Comparison of ENCODE assay signal across 1 cellular context in the genomic region with DNA sequence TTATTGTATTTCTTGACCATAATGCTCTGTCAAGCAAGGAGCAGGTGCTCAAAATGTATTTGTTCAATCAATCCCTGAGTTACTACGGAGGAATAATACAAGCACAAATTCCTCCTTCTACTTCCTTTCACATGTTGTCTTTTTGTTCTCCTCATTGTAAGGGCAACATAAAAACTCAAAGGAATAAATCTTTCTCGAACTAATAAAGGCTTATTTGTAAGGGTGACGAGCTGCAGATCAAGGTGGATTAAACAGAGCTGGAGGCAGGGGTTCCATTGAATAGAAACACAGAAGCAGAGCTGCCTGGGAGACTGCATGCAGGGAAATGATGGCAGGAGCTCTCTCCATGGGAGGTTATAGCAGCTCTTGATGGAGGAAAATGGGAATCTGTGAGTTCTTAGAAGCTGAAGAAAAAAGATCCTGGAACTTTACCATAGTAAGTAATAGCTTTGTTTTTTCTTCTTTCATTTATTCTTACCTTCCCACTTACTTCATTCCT.
TF ChIP-seq lines count a peak whose summit lies in the region.

No MANE protein-coding gene starts in this region.

TF ChIP-seq in WTC11, 78 proteins besides CTCF, POLR2A, EP300 and RAD21 (continued from another document):
- TF ChIP-seq ZNF671 (CRISPR knock-in tag; IDR thresholded peaks at IDR 0.05) (no peak), ZNF423 (CRISPR knock-in tag; IDR thresholded peaks at IDR 0.05) (no peak), HMGA2 (CRISPR knock-in tag; IDR thresholded peaks at IDR 0.05) (no peak)
